ENCODE assay signal across 26 cellular contexts in the genomic region with DNA sequence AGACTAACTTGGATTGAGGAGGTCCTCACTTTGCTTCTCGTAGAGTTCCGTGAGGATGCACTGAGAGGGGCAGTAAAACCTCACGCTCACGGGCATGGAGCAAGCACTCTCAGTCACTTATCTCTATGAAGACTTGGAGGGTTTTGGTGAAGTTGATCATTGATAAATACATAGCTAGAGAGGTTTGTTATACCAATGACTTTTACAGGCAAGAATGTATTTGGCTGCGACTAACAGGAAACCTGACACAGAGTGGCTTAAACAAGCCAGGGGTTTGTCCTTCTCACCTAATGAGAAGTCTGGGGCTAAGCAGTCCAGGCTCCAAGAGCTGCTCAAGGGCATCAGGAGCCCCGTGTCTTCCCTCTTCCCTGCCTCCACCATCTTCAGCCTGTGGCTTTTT. TPM values are rescaled to one million over a fixed set of nuclear protein-coding genes. Genes with fewer than 3 reads are reported as not detected.
A peak's percentile ranks its signal among the peaks of the same experiment; 100 is the strongest.
DNase-seq lines count a peak whose midpoint lies in the region; ATAC-seq and TF ChIP-seq lines count a peak whose summit lies in the region.
"Had no signal": no experiment of that assay in that cellular context is flagged by ENCODE, and none has a peak within 500 bp of the region (broad histone marks: within the 10 kb centered on the region; RNA-seq: fewer than 3 reads in every experiment).

No MANE protein-coding gene starts in this region.

- H3K4me2 ChIP-seq in osteoblast (ENCODE audit: insufficient read depth, low read length): peak overlapping the region; percentile 80

- no peaks in the 10 kb centered on the region for H3K36me3 ChIP-seq in osteoblast (ENCODE audit: insufficient read depth, low read length)
- H3K36me3 ChIP-seq: HAP-1, stomach, tibial artery had no signal

- H2AFZ ChIP-seq in osteoblast (ENCODE audit: low read length): no peak overlapping the region

- TF ChIP-seq CTCF in fibroblast of the aortic adventitia (IDR thresholded peaks at IDR 0.05; ENCODE audit: insufficient read depth, low read length) (no peak), osteoblast (IDR thresholded peaks at IDR 0.05; ENCODE audit: extremely low read depth, low read depth, low read length) (no peak)

- no peaks in the 10 kb centered on the region for H3K9me3 ChIP-seq in osteoblast (ENCODE audit: low read depth, low read length)
- H3K9me3 ChIP-seq: HAP-1, mucosa of descending colon, stomach, tibial artery had no signal

- H3K27ac ChIP-seq in osteoblast (ENCODE audit: low read depth, low read length): peak overlapping the region; percentile 2
- H3K27ac ChIP-seq: dorsolateral prefrontal cortex, RWPE1, stomach, tibial artery had no signal

- ATAC-seq in HG02885 (IDR thresholded peaks at IDR 0.05; ENCODE audit: poor library complexity, unreplicated experiment): no peak
- ATAC-seq: mucosa of descending colon, WTC11 had no signal

- H3K27me3 ChIP-seq in osteoblast (ENCODE audit: insufficient read depth, low read length): no peaks in the 10 kb centered on the region
- H3K27me3 ChIP-seq: dorsolateral prefrontal cortex, tibial artery had no signal

- DNase-seq in EH (ENCODE audit: low read depth) (peak; percentile 50), M059J (ENCODE audit: low read depth) (peak; percentile 59), fibroblast of the aortic adventitia (ENCODE audit: low read depth) (peak; percentile 48), osteoblast (ENCODE audit: insufficient read length, low spot score, missing footprints) (no peak), middle frontal gyrus (ENCODE audit: extremely low spot score, low spot score) (no peak), D341Med (ENCODE audit: low spot score) (no peak)
- DNase-seq: activated CD4-positive, alpha-beta T cell treated with anti-CD3 and anti-CD28 coated beads, Interleukin-2, amount 50 U/mL, for 1 hour; activated CD8-positive, alpha-beta memory T cell treated with anti-CD3 and anti-CD28 coated beads, Interleukin-2, amount 10 ng/mL, durations not matched to agents 7 days and 5 days; activated naive CD4-positive, alpha-beta T cell treated with anti-CD3 and anti-CD28 coated beads, Interleukin-2, amount 50 U/mL, for 16 hours; amygdala; CD4-positive, alpha-beta T cell; dorsolateral prefrontal cortex; head of caudate nucleus; mucosa of descending colon; NCI-H1417; NCI-H2081; NCI-H345; NCI-H774; posterior cingulate gyrus; stomach; T1000; tibial artery had no signal

- H3K79me2 ChIP-seq in osteoblast (ENCODE audit: insufficient read depth, low read length): peaks cover 83% of the 10 kb centered on the region

- peaks cover 45% of the 10 kb centered on the region for H4K20me1 ChIP-seq in osteoblast (ENCODE audit: insufficient read depth, low read length)

- H3K4me3 ChIP-seq in fibroblast of the aortic adventitia (ENCODE audit: low read depth, low read length) (peak overlapping the region; percentile 45), osteoblast (ENCODE audit: insufficient read depth, low read length) (peak overlapping the region; percentile 13)
- H3K4me3 ChIP-seq: dorsolateral prefrontal cortex, HAP-1, mucosa of descending colon, stomach, tibial artery had no signal

- peaks cover 42% of the 10 kb centered on the region for H3K4me1 ChIP-seq in osteoblast (ENCODE audit: insufficient read depth, low read length)

RNA-seq across cellular contexts. Expression of a gene that starts 6.1 kb away (rescaled TPM):
- 28.4 and 39.1 TPM in 2 replicates for total RNA-seq in M059J (2014; rRNA removed; shearing (Covaris generic))
- total RNA-seq in fibroblast of the aortic adventitia (ENCODE audit: low replicate concordance): 123 and 177 TPM in 2 replicates
- total RNA-seq in osteoblast: 210 and 254 TPM in 2 replicates
- total RNA-seq: CD4-positive, alpha-beta T cell had no signal

Comparison
In these comparisons a context has a peak if more than half of its experiments do, and no peak if none do; other contexts are left out.
1. DNase-seq: peak in EH (single experiment), M059J (single experiment) and fibroblast of the aortic adventitia (single experiment); none in osteoblast (single experiment), middle frontal gyrus (single experiment) and D341Med (single experiment).